In genomic region chr12:26028953-26029740, GRCh38 we compare ENCODE assay signal across 8 cellular contexts.
DNase-seq lines count a peak whose midpoint lies in the region; ATAC-seq and TF ChIP-seq lines count a peak whose summit lies in the region.

No MANE protein-coding gene starts in this region.

- H3K9me3 Mint-ChIP-seq in glutamatergic neuron (ENCODE audit: unreplicated experiment), result peaks cover 5% of the 10 kb centered on the region

- no peak overlapping the region for H3K27ac ChIP-seq in Karpas-422 (ENCODE audit: low read length)
- peak overlapping the region; percentile 66 for H3K27ac ChIP-seq in VCaP

- no peaks in the 10 kb centered on the region for H3K36me3 ChIP-seq in Karpas-422 (ENCODE audit: insufficient read depth, low read length)

- H3K9me3 ChIP-seq in Karpas-422 (ENCODE audit: low read length), result no peaks in the 10 kb centered on the region

- H3K36me3 Mint-ChIP-seq in glutamatergic neuron (ENCODE audit: unreplicated experiment), result no peaks in the 10 kb centered on the region

- ATAC-seq in GM21786 (IDR thresholded peaks at IDR 0.05; ENCODE audit: unreplicated experiment), result no peak
- ATAC-seq in HG03097 (IDR thresholded peaks at IDR 0.05; ENCODE audit: low FRiP score, unreplicated experiment), result no peak

- no peaks in the 10 kb centered on the region for H4K20me1 ChIP-seq in Karpas-422 (ENCODE audit: insufficient read depth, low read depth, low read length)

- H3K4me2 ChIP-seq in Karpas-422 (ENCODE audit: low read depth, low read length, poor library complexity, severe bottlenecking), result no peak overlapping the region

- H3K4me3 ChIP-seq in Karpas-422 (ENCODE audit: low read length), result no peak overlapping the region

- H3K9me2 ChIP-seq in Karpas-422 (replicated peaks; ENCODE audit: insufficient read depth, low read length), result no peaks in the 10 kb centered on the region

- no peaks in the 10 kb centered on the region for H3K4me1 ChIP-seq in Karpas-422 (ENCODE audit: low read length)

- H3K27me3 Mint-ChIP-seq in glutamatergic neuron (ENCODE audit: unreplicated experiment), result peaks cover 2% of the 10 kb centered on the region

- no peak overlapping the region for H2AFZ ChIP-seq in Karpas-422 (ENCODE audit: low read length)

- peak; percentile 34 for DNase-seq in NCI-H510A treated with DMSO at 0.1 percent for 48 hours (lab: John Stamatoyannopoulos, UW)
- DNase-seq in NCI-H510A (lab: John Stamatoyannopoulos, UW), result no peak
- DNase-seq in Karpas-422, result peak; percentile 71
- no peak for DNase-seq in glutamatergic neuron
- DNase-seq in renal cortical epithelial cell (ENCODE audit: low read depth), result peak; percentile 64

- H3K79me2 ChIP-seq in Karpas-422 (ENCODE audit: low read length), result no peaks in the 10 kb centered on the region

- H3K4me1 Mint-ChIP-seq in glutamatergic neuron (ENCODE audit: low read depth, unreplicated experiment), result peaks cover 20% of the 10 kb centered on the region

- no peaks in the 10 kb centered on the region for H3K27me3 ChIP-seq in Karpas-422 (ENCODE audit: low read length)

- no peak overlapping the region for H3K9ac ChIP-seq in Karpas-422 (ENCODE audit: low read length)

- TF ChIP-seq CTCF in VCaP (conservative IDR thresholded peaks at IDR 0.05), result peak; percentile 95
- TF ChIP-seq CTCF in glutamatergic neuron (IDR thresholded peaks at IDR 0.05; ENCODE audit: partially characterized antibody, unreplicated experiment), result peak; percentile 77

- H3K27ac Mint-ChIP-seq in glutamatergic neuron (ENCODE audit: unreplicated experiment), result peak overlapping the region; percentile 50

- peak overlapping the region; percentile 11 for H3K4me3 Mint-ChIP-seq in glutamatergic neuron (ENCODE audit: unreplicated experiment)

Comparison
In these comparisons a context has a peak if more than half of its experiments do, and no peak if none do; other contexts are left out.
1. DNase-seq: peak in NCI-H510A treated with DMSO at 0.1 percent for 48 hours (single experiment), Karpas-422 (single experiment) and renal cortical epithelial cell (single experiment); none in NCI-H510A (single experiment) and glutamatergic neuron (single experiment).